8 cellular contexts compared by ENCODE assay signal in genomic region chr1:17011439-17012307, GRCh38. TPM values are rescaled to one million over a fixed set of nuclear protein-coding genes. Genes with fewer than 3 reads are reported as not detected.
DNase-seq lines count a peak whose midpoint lies in the region; ATAC-seq and TF ChIP-seq lines count a peak whose summit lies in the region.

Gene ATP13A2, minus strand, starts transcription at chr1:17011928. Its CDS starts 190 bp downstream, at chr1:17011738.

- H3K79me2 ChIP-seq in SK-N-SH (ENCODE audit: insufficient read depth): peaks cover 24% of the 10 kb centered on the region

- H3K9me2 ChIP-seq in SK-N-SH: no peaks in the 10 kb centered on the region

- TF ChIP-seq CTCF in SK-N-SH (IDR thresholded peaks at IDR 0.05): no peak
- no peak for TF ChIP-seq CTCF in omental fat pad (IDR thresholded peaks at IDR 0.05)

- TF ChIP-seq RAD21 in SK-N-SH (IDR thresholded peaks at IDR 0.05; ENCODE audit: low read length): no peak

- peaks cover 5% of the 10 kb centered on the region for H3F3A ChIP-seq in SK-N-SH (replicated peaks; ENCODE audit: insufficient read depth)

- no peaks in the 10 kb centered on the region for H3K27me3 Mint-ChIP-seq in activated naive CD4-positive, alpha-beta T cell treated with anti-CD3 and anti-CD28 coated beads, Interleukin-2, amount 50 U/mL, for 24 hours

- WGBS in SK-N-SH (ENCODE audit: low lambda C conversion rate): 3% methylated on average over 26 of the region's 94 CpGs

- peak within 1 kb of the TSS; percentile 17 for H3K27ac Mint-ChIP-seq in activated naive CD4-positive, alpha-beta T cell treated with anti-CD3 and anti-CD28 coated beads, Interleukin-2, amount 50 U/mL, for 24 hours

- H3K36me3 ChIP-seq in MG63: peaks cover 4% of the 10 kb centered on the region
- H3K36me3 ChIP-seq in SK-N-SH (replicated peaks in 1 of 2; ENCODE audit: control insufficient read depth in 1 of 2, insufficient read depth in 2 of 2, low read length in 1 of 2): no peaks in the 10 kb centered on the region

- DNase-seq in EH (ENCODE audit: low read depth): peak; percentile 72
- peak; percentile 50 for DNase-seq in H4 (ENCODE audit: low spot score)
- DNase-seq in MG63: peak; percentile 80
- DNase-seq in SK-N-SH: peak; percentile 94
- no peak for DNase-seq in glomerular endothelial cell (ENCODE audit: extremely low read depth, low read depth, low spot score)
- DNase-seq in omental fat pad (ENCODE audit: low spot score): peak; percentile 72

- H3K4me2 ChIP-seq in SK-N-SH: peak within 1 kb of the TSS; percentile 99

- peak within 1 kb of the TSS; percentile 60; the same call in 1 of the 2 replicates for H3K9ac ChIP-seq in SK-N-SH

- POLR2A ChIA-PET in SK-N-SH (lab: Yijun Ruan, JAX): no interaction called here

- ATAC-seq in omental fat pad (ENCODE audit: low FRiP score): peak; percentile 95

- H3K4me3 Mint-ChIP-seq in activated naive CD4-positive, alpha-beta T cell treated with anti-CD3 and anti-CD28 coated beads, Interleukin-2, amount 50 U/mL, for 24 hours: peak within 1 kb of the TSS; percentile 86

- H3K4me1 ChIP-seq in SK-N-SH (ENCODE audit: control insufficient read depth in 1 of 2, insufficient read depth in 2 of 2, low read depth in 1 of 2, low read length in 1 of 2): peaks cover 12 to 22% of the 10 kb centered on the region in 2 experiments; a peak in 2 of 4 replicates

- peaks cover 14% of the 10 kb centered on the region for H4K20me1 ChIP-seq in SK-N-SH (ENCODE audit: insufficient read depth)

- TF ChIP-seq EP300 in SK-N-SH (IDR thresholded peaks at IDR 0.05; ENCODE audit: borderline replicate concordance in 1 of 2, low read depth in 1 of 2, low read length in 1 of 2): no peak

- peaks cover 15% of the 10 kb centered on the region for H3K4me1 Mint-ChIP-seq in activated naive CD4-positive, alpha-beta T cell treated with anti-CD3 and anti-CD28 coated beads, Interleukin-2, amount 50 U/mL, for 24 hours

- peak within 1 kb of the TSS; percentile 89; the same call in 1 of the 2 replicates for H2AFZ ChIP-seq in SK-N-SH (ENCODE audit: low read depth)

- H3K27ac ChIP-seq in SK-N-SH (ENCODE audit: low read depth in 2 of 2, low read length in 1 of 2) (peak within 1 kb of the TSS in 1 of 2 experiments; percentile 36; a peak in 1 of 4 replicates), temporal lobe (ENCODE audit: low read depth, low read length) (peak within 1 kb of the TSS; percentile 41)

- CTCF ChIA-PET in SK-N-SH (lab: Yijun Ruan, JAX): interaction anchor here (1.0 to 4.4 kb wide), 5 partner anchors 16 to 51 kb away, joined by 3 to 16 read pairs (median 5); partner anchors contain the start of gene MFAP2

- peak within 1 kb of the TSS; percentile 67 for H3K4me3 ChIP-seq in MG63
- H3K4me3 ChIP-seq in SK-N-SH (ENCODE audit: low read depth in 2 of 2, low read length in 1 of 2): peak within 1 kb of the TSS; percentile 79 to 92

- no peaks in the 10 kb centered on the region for H3K27me3 ChIP-seq in MG63
- H3K27me3 ChIP-seq in SK-N-SH (ENCODE audit: insufficient read depth): no peaks in the 10 kb centered on the region

- no peaks in the 10 kb centered on the region for H3K9me3 Mint-ChIP-seq in activated naive CD4-positive, alpha-beta T cell treated with anti-CD3 and anti-CD28 coated beads, Interleukin-2, amount 50 U/mL, for 24 hours

- H3K9me3 ChIP-seq in MG63 (no peaks in the 10 kb centered on the region), SK-N-SH (no peaks in the 10 kb centered on the region)

- H3K36me3 Mint-ChIP-seq in activated naive CD4-positive, alpha-beta T cell treated with anti-CD3 and anti-CD28 coated beads, Interleukin-2, amount 50 U/mL, for 24 hours: no peaks in the 10 kb centered on the region

TF ChIP-seq in SK-N-SH, 30 proteins besides CTCF, POLR2A, EP300 and RAD21:
- TF ChIP-seq SIN3A (IDR thresholded peaks at IDR 0.05; ENCODE audit: borderline replicate concordance, low read depth, low read length): no peak
- TF ChIP-seq MXI1 (IDR thresholded peaks at IDR 0.05; ENCODE audit: low read depth, low read length): peak; percentile 32; the same call in 1 of the 2 replicates
- TF ChIP-seq CHD2 (IDR thresholded peaks at IDR 0.05; ENCODE audit: low read length, partially characterized antibody): peak; percentile 65
TF ChIP-seq in SK-N-SH: peak in this region for 2.

RNA-seq across cellular contexts. Expression of gene ATP13A2, which starts in this region (rescaled TPM):
- total RNA-seq in H4 (2014; rRNA removed; shearing (Covaris generic)): 9.8 and 17.5 TPM in 2 replicates
- total RNA-seq in MG63 (2014; rRNA removed; shearing (Covaris generic); ENCODE audit: low replicate concordance): 28.6 and 31.1 TPM in 2 replicates
- 15.9 and 29.3 TPM in 2 replicates for polyA plus RNA-seq in SK-N-SH (2012; rRNA removed)
- polyA plus RNA-seq in SK-N-SH (2012; cell fraction: cytosol; rRNA removed): 8.2 and 16.2 TPM in 2 replicates
- polyA plus RNA-seq in SK-N-SH (2012; cell fraction: nucleus; rRNA removed): 36.8 and 62.9 TPM in 2 replicates
- total RNA-seq in glomerular endothelial cell: 97.1 and 97.8 TPM in 2 replicates
- 10 to 100 TPM; 18.7 to 38.9 (median 32.8) TPM for total RNA-seq in omental fat pad
- total RNA-seq in temporal lobe: 78.9 TPM
